Comparison of ENCODE assay signal across 10 cellular contexts in genomic region chr14:76091036-76091435, GRCh38.
DNase-seq lines count a peak whose midpoint lies in the region; ATAC-seq and TF ChIP-seq lines count a peak whose summit lies in the region.
"Had no signal": no experiment of that assay in that cellular context is flagged by ENCODE, and none has a peak within 500 bp of the region (broad histone marks: within the 10 kb centered on the region; RNA-seq: fewer than 3 reads in every experiment).

No MANE protein-coding gene starts in this region.

- 60 to 63% methylated on average over 10 of the region's 10 CpGs for WGBS in sigmoid colon, 2 donors

- H3K9me3 ChIP-seq in RWPE2 (ENCODE audit: severe bottlenecking) (no peaks in the 10 kb centered on the region), sigmoid colon (no peaks in the 10 kb centered on the region)

- ATAC-seq in RWPE2 (ENCODE audit: low read depth) (0 out of 3 replicates have a peak, but pooled peaks have one; percentile 21), HG02623 (IDR thresholded peaks at IDR 0.05; ENCODE audit: unreplicated experiment) (no peak)
- ATAC-seq in activated naive CD8-positive, alpha-beta T cell treated with anti-CD3 and anti-CD28 coated beads, Interleukin-2, amount 50 U/mL, for 24 hours = no peak
- ATAC-seq: activated CD4-positive, CD25-positive, alpha-beta regulatory T cell treated with anti-CD3 and anti-CD28 coated beads, Interleukin-2, amount 50 U/mL, for 24 hours had no signal

- peak; percentile 53 for DNase-seq in GM10248 (ENCODE audit: extremely low spot score)
- DNase-seq in RWPE2 (ENCODE audit: low spot score) = no peak
- peak; percentile 58 for DNase-seq in globus pallidus (ENCODE audit: low spot score)
- DNase-seq in sigmoid colon = peak; percentile 78
- DNase-seq in activated CD4-positive, alpha-beta memory T cell treated with anti-CD3 and anti-CD28 coated beads for 36 hours = no peak
- no peak for DNase-seq in activated naive CD4-positive, alpha-beta T cell treated with anti-CD3 and anti-CD28 coated beads for 36 hours
- no peak for DNase-seq in activated naive CD8-positive, alpha-beta T cell treated with anti-CD3 and anti-CD28 coated beads, Interleukin-2, amount 50 U/mL, for 24 hours
- DNase-seq: NCI-H2029 had no signal

- H3K4me3 ChIP-seq in RWPE2 (ENCODE audit: severe bottlenecking) (no peak overlapping the region), sigmoid colon (no peak overlapping the region)

- no peak overlapping the region for H3K27ac Mint-ChIP-seq in activated CD4-positive, alpha-beta memory T cell treated with anti-CD3 and anti-CD28 coated beads for 36 hours
- H3K27ac Mint-ChIP-seq in activated naive CD4-positive, alpha-beta T cell treated with anti-CD3 and anti-CD28 coated beads for 36 hours = no peak overlapping the region
- H3K27ac Mint-ChIP-seq in activated naive CD8-positive, alpha-beta T cell treated with anti-CD3 and anti-CD28 coated beads, Interleukin-2, amount 50 U/mL, for 24 hours = no peak overlapping the region

- no peak overlapping the region for H3K4me3 Mint-ChIP-seq in activated CD4-positive, alpha-beta memory T cell treated with anti-CD3 and anti-CD28 coated beads for 36 hours
- no peak overlapping the region for H3K4me3 Mint-ChIP-seq in activated naive CD4-positive, alpha-beta T cell treated with anti-CD3 and anti-CD28 coated beads for 36 hours
- no peak overlapping the region for H3K4me3 Mint-ChIP-seq in activated naive CD8-positive, alpha-beta T cell treated with anti-CD3 and anti-CD28 coated beads, Interleukin-2, amount 50 U/mL, for 24 hours

- H3K27ac ChIP-seq in RWPE2 (ENCODE audit: poor library complexity, severe bottlenecking) (no peak overlapping the region), sigmoid colon (no peak overlapping the region)

- no peak for TF ChIP-seq POLR2A in sigmoid colon (IDR thresholded peaks at IDR 0.05)

- H3K36me3 Mint-ChIP-seq in activated CD4-positive, alpha-beta memory T cell treated with anti-CD3 and anti-CD28 coated beads for 36 hours = no peaks in the 10 kb centered on the region
- no peaks in the 10 kb centered on the region for H3K36me3 Mint-ChIP-seq in activated naive CD4-positive, alpha-beta T cell treated with anti-CD3 and anti-CD28 coated beads for 36 hours (ENCODE audit: low read depth)
- no peaks in the 10 kb centered on the region for H3K36me3 Mint-ChIP-seq in activated naive CD8-positive, alpha-beta T cell treated with anti-CD3 and anti-CD28 coated beads, Interleukin-2, amount 50 U/mL, for 24 hours (ENCODE audit: low read depth)

- H3K4me1 ChIP-seq in RWPE2 (ENCODE audit: insufficient read depth, poor library complexity, severe bottlenecking) (no peaks in the 10 kb centered on the region), sigmoid colon (no peaks in the 10 kb centered on the region)

- H3K27me3 ChIP-seq in RWPE2 (ENCODE audit: insufficient read depth, poor library complexity, severe bottlenecking) = no peaks in the 10 kb centered on the region
- H3K27me3 ChIP-seq in sigmoid colon = no peaks in the 10 kb centered on the region

- TF ChIP-seq EP300 in sigmoid colon (IDR thresholded peaks at IDR 0.05) = no peak

- TF ChIP-seq CTCF in GM10248 (IDR thresholded peaks at IDR 0.05; ENCODE audit: control extremely low read depth, extremely low read depth, low read depth, missing control alignments) = peak; percentile 31
- TF ChIP-seq CTCF in RWPE2 (IDR thresholded peaks at IDR 0.05; ENCODE audit: poor library complexity, severe bottlenecking) = no peak
- TF ChIP-seq CTCF in sigmoid colon (IDR thresholded peaks at IDR 0.05) = no peak

- H3K4me1 Mint-ChIP-seq in activated CD4-positive, alpha-beta memory T cell treated with anti-CD3 and anti-CD28 coated beads for 36 hours (ENCODE audit: low read depth) = no peaks in the 10 kb centered on the region
- no peaks in the 10 kb centered on the region for H3K4me1 Mint-ChIP-seq in activated naive CD4-positive, alpha-beta T cell treated with anti-CD3 and anti-CD28 coated beads for 36 hours (ENCODE audit: low read depth)
- no peaks in the 10 kb centered on the region for H3K4me1 Mint-ChIP-seq in activated naive CD8-positive, alpha-beta T cell treated with anti-CD3 and anti-CD28 coated beads, Interleukin-2, amount 50 U/mL, for 24 hours

- H3K36me3 ChIP-seq in RWPE2 (ENCODE audit: low read depth) (no peaks in the 10 kb centered on the region), sigmoid colon (no peaks in the 10 kb centered on the region)

- POLR2A ChIA-PET in GM10248 (lab: Yijun Ruan, JAX) = no interaction called here
- POLR2A ChIA-PET in activated CD4-positive, alpha-beta memory T cell treated with anti-CD3 and anti-CD28 coated beads for 36 hours (lab: Charles Lee) = no interaction called here

- H3K9me3 Mint-ChIP-seq in activated CD4-positive, alpha-beta memory T cell treated with anti-CD3 and anti-CD28 coated beads for 36 hours = no peaks in the 10 kb centered on the region
- H3K9me3 Mint-ChIP-seq in activated naive CD4-positive, alpha-beta T cell treated with anti-CD3 and anti-CD28 coated beads for 36 hours = no peaks in the 10 kb centered on the region
- no peaks in the 10 kb centered on the region for H3K9me3 Mint-ChIP-seq in activated naive CD8-positive, alpha-beta T cell treated with anti-CD3 and anti-CD28 coated beads, Interleukin-2, amount 50 U/mL, for 24 hours

- CTCF ChIA-PET in GM10248 (lab: Yijun Ruan, JAX) = interaction anchor here (1.4 kb wide), 1 partner anchor 12 kb away, joined by 4 read pairs; no protein-coding TSS in a partner anchor
- CTCF ChIA-PET in activated CD4-positive, alpha-beta memory T cell treated with anti-CD3 and anti-CD28 coated beads for 36 hours (lab: Charles Lee) = interaction anchor here (0.6 kb wide), 1 partner anchor 106 kb away, joined by 3 read pairs; no protein-coding TSS in a partner anchor
- CTCF ChIA-PET in activated naive CD4-positive, alpha-beta T cell treated with anti-CD3 and anti-CD28 coated beads for 36 hours (lab: Charles Lee) = no interaction called here

- intact Hi-C loops in sigmoid colon (cut with DNase I) = no loop called here
- intact Hi-C loops in activated CD4-positive, alpha-beta memory T cell treated with anti-CD3 and anti-CD28 coated beads for 36 hours (cut with micrococcal nuclease) = no loop called here
- intact Hi-C loops in activated naive CD4-positive, alpha-beta T cell treated with anti-CD3 and anti-CD28 coated beads for 36 hours (cut with micrococcal nuclease) = no loop called here

- H3K27me3 Mint-ChIP-seq in activated CD4-positive, alpha-beta memory T cell treated with anti-CD3 and anti-CD28 coated beads for 36 hours = no peaks in the 10 kb centered on the region
- no peaks in the 10 kb centered on the region for H3K27me3 Mint-ChIP-seq in activated naive CD4-positive, alpha-beta T cell treated with anti-CD3 and anti-CD28 coated beads for 36 hours (ENCODE audit: low read depth)
- no peaks in the 10 kb centered on the region for H3K27me3 Mint-ChIP-seq in activated naive CD8-positive, alpha-beta T cell treated with anti-CD3 and anti-CD28 coated beads, Interleukin-2, amount 50 U/mL, for 24 hours

Comparison
In these comparisons a context has a peak if more than half of its experiments do, and no peak if none do; other contexts are left out.
1. DNase-seq: peak in GM10248 (single experiment), globus pallidus (single experiment) and sigmoid colon (single experiment); none in RWPE2 (single experiment), activated CD4-positive, alpha-beta memory T cell treated with anti-CD3 and anti-CD28 coated beads for 36 hours (single experiment), activated naive CD4-positive, alpha-beta T cell treated with anti-CD3 and anti-CD28 coated beads for 36 hours (single experiment) and activated naive CD8-positive, alpha-beta T cell treated with anti-CD3 and anti-CD28 coated beads, Interleukin-2, amount 50 U/mL, for 24 hours (single experiment).